Comparison of ENCODE assay signal across 34 cellular contexts in genomic region chrX:47068214-47068613, GRCh38. TPM values are rescaled to one million over a fixed set of nuclear protein-coding genes. Genes with fewer than 3 reads are reported as not detected.
"Had no signal": no experiment of that assay in that cellular context is flagged by ENCODE, and none has a peak within 500 bp of the region (broad histone marks: within the 10 kb centered on the region; RNA-seq: fewer than 3 reads in every experiment).

No MANE protein-coding gene starts in this region.

- ATAC-seq: activated CD4-positive, alpha-beta T cell treated with anti-CD3 and anti-CD28 coated beads for 36 hours; activated CD4-positive, CD25-positive, alpha-beta regulatory T cell treated with anti-CD3 and anti-CD28 coated beads, Interleukin-2, amount 50 U/mL, for 24 hours; activated CD8-positive, alpha-beta memory T cell treated with anti-CD3 and anti-CD28 coated beads, Interleukin-2, amount 10 ng/mL, durations not matched to agents 7 days and 5 days; activated CD8-positive, alpha-beta T cell treated with anti-CD3 and anti-CD28 coated beads, Interleukin-2, amount 10 ng/mL, durations not matched to agents 7 days and 5 days; activated naive CD8-positive, alpha-beta T cell treated with anti-CD3 and anti-CD28 coated beads, Interleukin-2, amount 50 U/mL, for 24 hours; WTC11 had no signal

- H3K4me3 ChIP-seq: ascending aorta, cardiac muscle cell, colonic mucosa had no signal

- H3K4me1 ChIP-seq: ascending aorta, colonic mucosa had no signal

- H3K36me3 ChIP-seq: ascending aorta, cardiac muscle cell, colonic mucosa, WERI-Rb-1 had no signal

- H3K27ac ChIP-seq: ascending aorta, cardiac muscle cell, colonic mucosa, WERI-Rb-1 had no signal

- H3K9me3 ChIP-seq: ascending aorta, colonic mucosa had no signal

- DNase-seq: activated CD4-positive, alpha-beta memory T cell treated with anti-CD3 and anti-CD28 coated beads, Interleukin-2, amount 10 ng/mL, durations not matched to agents 7 days and 5 days; activated CD4-positive, alpha-beta T cell treated with anti-CD3 and anti-CD28 coated beads for 1 hour; activated CD4-positive, alpha-beta T cell treated with anti-CD3 and anti-CD28 coated beads for 36 hours; activated CD4-positive, alpha-beta T cell treated with anti-CD3 and anti-CD28 coated beads for 48 hours; activated CD4-positive, alpha-beta T cell treated with anti-CD3 and anti-CD28 coated beads, Interleukin-2, amount 10 ng/mL, durations not matched to agents 7 days and 5 days; activated CD4-positive, alpha-beta T cell treated with anti-CD3 and anti-CD28 coated beads, Interleukin-2, amount 50 U/mL, for 48 hours; activated CD4-positive, CD25-positive, alpha-beta regulatory T cell; activated CD8-positive, alpha-beta memory T cell treated with anti-CD3 and anti-CD28 coated beads for 24 hours; activated CD8-positive, alpha-beta memory T cell treated with anti-CD3 and anti-CD28 coated beads, Interleukin-2, amount 10 ng/mL, durations not matched to agents 7 days and 5 days; activated CD8-positive, alpha-beta memory T cell treated with anti-CD3 and anti-CD28 coated beads, Interleukin-2, amount 50 U/mL, for 48 hours; activated CD8-positive, alpha-beta T cell treated with anti-CD3 and anti-CD28 coated beads, Interleukin-2, amount 10 ng/mL, durations not matched to agents 7 days and 5 days; activated effector memory CD4-positive, alpha-beta T cell treated with Interleukin-2 at 50 U/mL for 16 hours; activated gamma-delta T cell; activated naive CD4-positive, alpha-beta T cell treated with anti-CD3 and anti-CD28 coated beads, Interleukin-2, amount 10 ng/mL, durations not matched to agents 7 days and 5 days; activated naive CD4-positive, alpha-beta T cell treated with Interleukin-2 at 50 U/mL for 16 hours; activated naive CD8-positive, alpha-beta T cell treated with anti-CD3 and anti-CD28 coated beads, Interleukin-2, amount 10 ng/mL, durations not matched to agents 7 days and 5 days; activated naive CD8-positive, alpha-beta T cell treated with anti-CD3 and anti-CD28 coated beads, Interleukin-2, amount 50 U/mL, for 24 hours; activated T-cell treated with anti-CD3 and anti-CD28 coated beads, Interleukin-2, amount 50 U/mL, for 24 hours; activated T-cell treated with anti-CD3 and anti-CD28 coated beads, Interleukin-2, amount 50 U/mL, for 48 hours; amygdala; anterior cingulate cortex; caudate nucleus; cerebellar nuclear complex; colonic mucosa; T-helper 2 cell; T-helper 9 cell; WERI-Rb-1 had no signal

- H3K27me3 ChIP-seq: ascending aorta, cardiac muscle cell, colonic mucosa had no signal

- FAIRE-seq: bronchial epithelial cell had no signal

RNA-seq across cellular contexts. Expression of gene RGN, which starts 10.0 kb away (rescaled TPM):
- total RNA-seq: activated CD4-positive, alpha-beta memory T cell treated with anti-CD3 and anti-CD28 coated beads, Interleukin-2, amount 10 ng/mL, durations not matched to agents 7 days and 5 days; activated CD4-positive, alpha-beta T cell treated with anti-CD3 and anti-CD28 coated beads for 36 hours; activated CD4-positive, alpha-beta T cell treated with anti-CD3 and anti-CD28 coated beads, Interleukin-2, amount 10 ng/mL, durations not matched to agents 7 days and 5 days; activated CD8-positive, alpha-beta memory T cell treated with anti-CD3 and anti-CD28 coated beads, Interleukin-2, amount 10 ng/mL, durations not matched to agents 7 days and 5 days; activated CD8-positive, alpha-beta T cell treated with anti-CD3 and anti-CD28 coated beads, Interleukin-2, amount 10 ng/mL, durations not matched to agents 7 days and 5 days; activated naive CD8-positive, alpha-beta T cell treated with anti-CD3 and anti-CD28 coated beads, Interleukin-2, amount 10 ng/mL, durations not matched to agents 7 days and 5 days; activated T-helper 2 cell treated with anti-CD3 and anti-CD28 coated beads, Interferon-gamma antibody, Interleukin-2, Interleukin-4, amounts not matched to agents 10 μg/mL and 5 μg/mL and 100 μg/mL, durations not matched to agents 14 hours and 24 hours and 36 hours; bronchial epithelial cell; chondrocyte had no signal
